ENCODE assay signal across 15 cellular contexts in genomic region chr16:962901-963814, GRCh38. TPM values are rescaled to one million over a fixed set of nuclear protein-coding genes. Genes with fewer than 3 reads are reported as not detected.
A peak's percentile ranks its signal among the peaks of the same experiment; 100 is the strongest.
DNase-seq lines count a peak whose midpoint lies in the region; ATAC-seq and TF ChIP-seq lines count a peak whose summit lies in the region.
"Had no signal": no experiment of that assay in that cellular context is flagged by ENCODE, and none has a peak within 500 bp of the region (broad histone marks: within the 10 kb centered on the region; RNA-seq: fewer than 3 reads in every experiment).

No MANE protein-coding gene starts in this region.

- TF ChIP-seq CTCF in left lung (IDR thresholded peaks at IDR 0.05) (no peak), thyroid gland (IDR thresholded peaks at IDR 0.05) (no peak)

- POLR2A ChIA-PET in activated CD4-positive, alpha-beta memory T cell treated with anti-CD3 and anti-CD28 coated beads, Interleukin-2, amount 10 ng/mL, durations not matched to agents 7 days and 5 days (lab: Charles Lee): interaction anchor here (0.9 to 2.2 kb wide), 9 partner anchors 18 to 373 kb away, joined by 3 to 9 read pairs (median 4); partner anchors contain the start of genes RAB40C and SOX8

- peaks cover 39% of the 10 kb centered on the region for H3K4me1 Mint-ChIP-seq in activated CD4-positive, alpha-beta memory T cell treated with anti-CD3 and anti-CD28 coated beads, Interleukin-2, amount 10 ng/mL, durations not matched to agents 7 days and 5 days

- peak; percentile 15 for DNase-seq in activated T-cell treated with anti-CD3 and anti-CD28 coated beads, Interleukin-2, amount 50 U/mL, for 1 hour
- no peak for DNase-seq in activated T-cell treated with anti-CD3 and anti-CD28 coated beads, Interleukin-2, amount 50 U/mL, for 48 hours
- DNase-seq in activated CD4-positive, alpha-beta memory T cell treated with anti-CD3 and anti-CD28 coated beads, Interleukin-2, amount 10 ng/mL, durations not matched to agents 7 days and 5 days: peak; percentile 32
- DNase-seq in left lung (peak in 1 of 2 donors; percentile 61), thyroid gland (no peak), T-helper 9 cell (no peak), mucosa of gallbladder (ENCODE audit: low spot score) (no peak), NCI-H446 treated with DMSO at 0.1 percent for 48 hours (lab: John Stamatoyannopoulos, UW) (no peak)
- DNase-seq: central memory CD4-positive, alpha-beta T cell; DMS 273 treated with DMSO at 0.1 percent for 48 hours; erythroblast; Karpas-422; NCI-H187; SHP77; small intestine had no signal

- H3K27ac Mint-ChIP-seq in activated CD4-positive, alpha-beta memory T cell treated with anti-CD3 and anti-CD28 coated beads, Interleukin-2, amount 10 ng/mL, durations not matched to agents 7 days and 5 days: peak overlapping the region; percentile 98

- peaks cover 0 to 22% of the 10 kb centered on the region in 2 donors for H3K36me3 ChIP-seq in left lung
- H3K36me3 ChIP-seq in thyroid gland: no peaks in the 10 kb centered on the region

- H3K4me3 ChIP-seq in left lung (no peak overlapping the region), thyroid gland (replicated peaks in 1 of 3) (no peak overlapping the region)

- H3K27me3 ChIP-seq in left lung (no peaks in the 10 kb centered on the region), thyroid gland (no peaks in the 10 kb centered on the region)

- H3K27ac ChIP-seq in left lung (peak overlapping the region; percentile 67 to 80), thyroid gland (peak overlapping the region in 2 of 3 donors; percentile 74 to 84)

- WGBS in thyroid gland, 2 donors: 85 to 86% methylated on average over 16 of the region's 23 CpGs

- peaks cover 0 to 4% of the 10 kb centered on the region in 2 donors for H3K4me1 ChIP-seq in left lung
- H3K4me1 ChIP-seq in thyroid gland: peaks cover 14 to 20% of the 10 kb centered on the region in 2 donors

- H3K36me3 Mint-ChIP-seq in activated CD4-positive, alpha-beta memory T cell treated with anti-CD3 and anti-CD28 coated beads, Interleukin-2, amount 10 ng/mL, durations not matched to agents 7 days and 5 days (ENCODE audit: low read depth): peaks cover 37% of the 10 kb centered on the region

- ATAC-seq in left lung: no peak

- intact Hi-C loops in left lung (cut with DNase I) (no loop called here), thyroid gland (cut with DNase I) (no loop called here)

- H3K27me3 Mint-ChIP-seq in activated CD4-positive, alpha-beta memory T cell treated with anti-CD3 and anti-CD28 coated beads, Interleukin-2, amount 10 ng/mL, durations not matched to agents 7 days and 5 days: no peaks in the 10 kb centered on the region

- H3K4me3 Mint-ChIP-seq in activated CD4-positive, alpha-beta memory T cell treated with anti-CD3 and anti-CD28 coated beads, Interleukin-2, amount 10 ng/mL, durations not matched to agents 7 days and 5 days: peak overlapping the region; percentile 79

- H3K9me3 Mint-ChIP-seq in activated CD4-positive, alpha-beta memory T cell treated with anti-CD3 and anti-CD28 coated beads, Interleukin-2, amount 10 ng/mL, durations not matched to agents 7 days and 5 days: no peaks in the 10 kb centered on the region

- H3K9me3 ChIP-seq in left lung: peaks cover 0 to 8% of the 10 kb centered on the region in 2 donors
- no peaks in the 10 kb centered on the region for H3K9me3 ChIP-seq in thyroid gland

- no peak for TF ChIP-seq POLR2A in thyroid gland (IDR thresholded peaks at IDR 0.05)

- CTCF ChIA-PET in activated CD4-positive, alpha-beta memory T cell treated with anti-CD3 and anti-CD28 coated beads, Interleukin-2, amount 10 ng/mL, durations not matched to agents 7 days and 5 days (lab: Charles Lee): interaction anchor here (0.6 to 1.5 kb wide), 2 partner anchors 41 to 222 kb away, joined by 4 to 5 read pairs; partner anchors contain the start of gene CIAO3

RNA-seq across cellular contexts. Expression of gene LMF1, which starts 7.6 kb away (rescaled TPM):
- 10 to 100 TPM; 21.3 to 22.6 TPM for total RNA-seq in activated CD4-positive, alpha-beta memory T cell treated with anti-CD3 and anti-CD28 coated beads, Interleukin-2, amount 10 ng/mL, durations not matched to agents 7 days and 5 days
- total RNA-seq in left lung (10 to 100 TPM; 15.5 to 21.7 TPM), thyroid gland (10 to 100 TPM; 23.2 to 97.8 (median 89.1) TPM), mucosa of gallbladder (19.6 TPM)

RNA-seq across cellular contexts. Expression of gene SOX8, which starts 18.4 kb away (rescaled TPM):
- under 1 TPM; 0.10 to 0.13 TPM for total RNA-seq in activated CD4-positive, alpha-beta memory T cell treated with anti-CD3 and anti-CD28 coated beads, Interleukin-2, amount 10 ng/mL, durations not matched to agents 7 days and 5 days
- total RNA-seq in left lung (under 1 TPM; 0.26 to 0.50 TPM), thyroid gland (under 1 TPM in 3 of 4 donors, not detected in 1; 0.15 to 0.78 (median 0.27) TPM), mucosa of gallbladder (1.4 TPM)

Comparison
In these comparisons a context has a peak if more than half of its experiments do, and no peak if none do; other contexts are left out.
1. DNase-seq: peak in activated T-cell treated with anti-CD3 and anti-CD28 coated beads, Interleukin-2, amount 50 U/mL, for 1 hour (single experiment) and activated CD4-positive, alpha-beta memory T cell treated with anti-CD3 and anti-CD28 coated beads, Interleukin-2, amount 10 ng/mL, durations not matched to agents 7 days and 5 days (single experiment); none in activated T-cell treated with anti-CD3 and anti-CD28 coated beads, Interleukin-2, amount 50 U/mL, for 48 hours (0 of 2), thyroid gland (0 of 2), T-helper 9 cell (single experiment), mucosa of gallbladder (single experiment) and NCI-H446 treated with DMSO at 0.1 percent for 48 hours (single experiment).